ENCODE assay signal across 1 cellular context in genomic region chr20:2651772-2652723, GRCh38.
TF ChIP-seq lines count a peak whose summit lies in the region.

TSS of gene NOP56 (plus strand) at chr20:2652632. CDS start at chr20:2652661, 29 bp downstream.

TF ChIP-seq in K562, 482 proteins besides CTCF, POLR2A, EP300 and RAD21 (continued from another document and continues in another):
- no peak for TF ChIP-seq ZKSCAN3 (CRISPR knock-in tag; IDR thresholded peaks at IDR 0.05)
- no peak for TF ChIP-seq ATF1 (CRISPR knock-in tag; IDR thresholded peaks at IDR 0.05)
- no peak for TF ChIP-seq ATF1 (tag; IDR thresholded peaks at IDR 0.05)
- no peak for TF ChIP-seq ZNF507 (tag; conservative IDR thresholded peaks at IDR 0.05)
- no peak for TF ChIP-seq SREBF2 (CRISPR knock-in tag; IDR thresholded peaks at IDR 0.05)
- TF ChIP-seq, protein P1, sequence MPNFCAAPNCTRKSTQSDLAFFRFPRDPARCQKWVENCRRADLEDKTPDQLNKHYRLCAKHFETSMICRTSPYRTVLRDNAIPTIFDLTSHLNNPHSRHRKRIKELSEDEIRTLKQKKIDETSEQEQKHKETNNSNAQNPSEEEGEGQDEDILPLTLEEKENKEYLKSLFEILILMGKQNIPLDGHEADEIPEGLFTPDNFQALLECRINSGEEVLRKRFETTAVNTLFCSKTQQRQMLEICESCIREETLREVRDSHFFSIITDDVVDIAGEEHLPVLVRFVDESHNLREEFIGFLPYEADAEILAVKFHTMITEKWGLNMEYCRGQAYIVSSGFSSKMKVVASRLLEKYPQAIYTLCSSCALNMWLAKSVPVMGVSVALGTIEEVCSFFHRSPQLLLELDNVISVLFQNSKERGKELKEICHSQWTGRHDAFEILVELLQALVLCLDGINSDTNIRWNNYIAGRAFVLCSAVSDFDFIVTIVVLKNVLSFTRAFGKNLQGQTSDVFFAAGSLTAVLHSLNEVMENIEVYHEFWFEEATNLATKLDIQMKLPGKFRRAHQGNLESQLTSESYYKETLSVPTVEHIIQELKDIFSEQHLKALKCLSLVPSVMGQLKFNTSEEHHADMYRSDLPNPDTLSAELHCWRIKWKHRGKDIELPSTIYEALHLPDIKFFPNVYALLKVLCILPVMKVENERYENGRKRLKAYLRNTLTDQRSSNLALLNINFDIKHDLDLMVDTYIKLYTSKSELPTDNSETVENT (CRISPR knock-in tag; IDR thresholded peaks at IDR 0.05) = no peak
- no peak for TF ChIP-seq STAT5A (IDR thresholded peaks at IDR 0.05; ENCODE audit: borderline replicate concordance, low read length)
- peak; percentile 75 for TF ChIP-seq ETS1 (conservative IDR thresholded peaks at IDR 0.05; ENCODE audit: control insufficient read depth, low read depth, low read length)
- no peak for TF ChIP-seq THRAP3 (IDR thresholded peaks at IDR 0.05; ENCODE audit: borderline replicate concordance)
- TF ChIP-seq NRF1 (conservative IDR thresholded peaks at IDR 0.05 in 1 of 2, IDR thresholded peaks at IDR 0.05 in 1 of 2) = peak; percentile 89 to 90
- no peak for TF ChIP-seq TEAD2 (tag; IDR thresholded peaks at IDR 0.05)
- no peak for TF ChIP-seq SRSF9 (IDR thresholded peaks at IDR 0.05; ENCODE audit: borderline replicate concordance, low read depth, low read length)
- no peak for TF ChIP-seq ZNF696 (CRISPR knock-in tag; conservative IDR thresholded peaks at IDR 0.05)
- TF ChIP-seq SMAD3 (CRISPR knock-in tag; conservative IDR thresholded peaks at IDR 0.05) = no peak
- no peak for TF ChIP-seq HIVEP1 (CRISPR knock-in tag; IDR thresholded peaks at IDR 0.05)
- no peak for TF ChIP-seq SRSF7 (optimal IDR thresholded peaks at IDR 0.05; ENCODE audit: low read depth, low read length)
- no peak for TF ChIP-seq DIDO1 (tag; IDR thresholded peaks at IDR 0.05; ENCODE audit: low read depth)
- TF ChIP-seq FOS (IDR thresholded peaks at IDR 0.05; ENCODE audit: extremely low read depth, insufficient read length) = no peak
- TF ChIP-seq THAP7 (CRISPR knock-in tag; IDR thresholded peaks at IDR 0.05) = no peak
- TF ChIP-seq SPI1 (IDR thresholded peaks at IDR 0.05; ENCODE audit: borderline replicate concordance, low read depth, low read length) = no peak
- no peak for TF ChIP-seq CBX5 (IDR thresholded peaks at IDR 0.05; ENCODE audit: borderline replicate concordance, low read depth)
- TF ChIP-seq ZNF41 (CRISPR knock-in tag; conservative IDR thresholded peaks at IDR 0.05) = no peak
- TF ChIP-seq CEBPG (CRISPR knock-in tag; IDR thresholded peaks at IDR 0.05) = no peak
- TF ChIP-seq CEBPG (tag; conservative IDR thresholded peaks at IDR 0.05 in 1 of 2, IDR thresholded peaks at IDR 0.05 in 1 of 2) = no peak
- TF ChIP-seq CBFB (CRISPR knock-in tag; IDR thresholded peaks at IDR 0.05) = no peak
- TF ChIP-seq FOXP1 (CRISPR knock-in tag; IDR thresholded peaks at IDR 0.05) = no peak
- no peak for TF ChIP-seq ILK (tag; IDR thresholded peaks at IDR 0.05; ENCODE audit: borderline replicate concordance, low read depth)
- TF ChIP-seq, protein P2, sequence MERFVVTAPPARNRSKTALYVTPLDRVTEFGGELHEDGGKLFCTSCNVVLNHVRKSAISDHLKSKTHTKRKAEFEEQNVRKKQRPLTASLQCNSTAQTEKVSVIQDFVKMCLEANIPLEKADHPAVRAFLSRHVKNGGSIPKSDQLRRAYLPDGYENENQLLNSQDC (CRISPR knock-in tag; IDR thresholded peaks at IDR 0.05) = no peak
- no peak for TF ChIP-seq DACH1 (IDR thresholded peaks at IDR 0.05; ENCODE audit: partially characterized antibody)
- TF ChIP-seq KDM1A (IDR thresholded peaks at IDR 0.05) = no peak
- TF ChIP-seq RUNX1 (IDR thresholded peaks at IDR 0.05; ENCODE audit: low read depth) = no peak
- no peak for TF ChIP-seq MTF1 (CRISPR knock-in tag; IDR thresholded peaks at IDR 0.05; ENCODE audit: borderline replicate concordance)
- no peak for TF ChIP-seq CC2D1A (IDR thresholded peaks at IDR 0.05)
- TF ChIP-seq MAFG (tag; conservative IDR thresholded peaks at IDR 0.05) = no peak
- TF ChIP-seq, protein P3, sequence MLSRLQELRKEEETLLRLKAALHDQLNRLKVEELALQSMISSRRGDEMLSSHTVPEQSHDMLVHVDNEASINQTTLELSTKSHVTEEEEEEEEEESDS (CRISPR knock-in tag; IDR thresholded peaks at IDR 0.05) = no peak
- no peak for TF ChIP-seq SMAD2 (IDR thresholded peaks at IDR 0.05; ENCODE audit: low read depth, low read length)
- TF ChIP-seq WHSC1 (IDR thresholded peaks at IDR 0.05; ENCODE audit: low read length) = no peak
- no peak for TF ChIP-seq E2F8 (IDR thresholded peaks at IDR 0.05; ENCODE audit: low read depth, partially characterized antibody)
- TF ChIP-seq MBD2 (IDR thresholded peaks at IDR 0.05; ENCODE audit: borderline replicate concordance, low read depth) = peak; percentile 91
- TF ChIP-seq KAT7 (CRISPR knock-in tag; IDR thresholded peaks at IDR 0.05; ENCODE audit: borderline replicate concordance) = no peak
- no peak for TF ChIP-seq BACH1 (tag; IDR thresholded peaks at IDR 0.05)
- TF ChIP-seq NR2F6 (CRISPR knock-in tag; IDR thresholded peaks at IDR 0.05) = no peak
- TF ChIP-seq POU5F1 (IDR thresholded peaks at IDR 0.05; ENCODE audit: borderline replicate concordance, low read depth, low read length, partially characterized antibody) = no peak
- TF ChIP-seq, protein P4, sequence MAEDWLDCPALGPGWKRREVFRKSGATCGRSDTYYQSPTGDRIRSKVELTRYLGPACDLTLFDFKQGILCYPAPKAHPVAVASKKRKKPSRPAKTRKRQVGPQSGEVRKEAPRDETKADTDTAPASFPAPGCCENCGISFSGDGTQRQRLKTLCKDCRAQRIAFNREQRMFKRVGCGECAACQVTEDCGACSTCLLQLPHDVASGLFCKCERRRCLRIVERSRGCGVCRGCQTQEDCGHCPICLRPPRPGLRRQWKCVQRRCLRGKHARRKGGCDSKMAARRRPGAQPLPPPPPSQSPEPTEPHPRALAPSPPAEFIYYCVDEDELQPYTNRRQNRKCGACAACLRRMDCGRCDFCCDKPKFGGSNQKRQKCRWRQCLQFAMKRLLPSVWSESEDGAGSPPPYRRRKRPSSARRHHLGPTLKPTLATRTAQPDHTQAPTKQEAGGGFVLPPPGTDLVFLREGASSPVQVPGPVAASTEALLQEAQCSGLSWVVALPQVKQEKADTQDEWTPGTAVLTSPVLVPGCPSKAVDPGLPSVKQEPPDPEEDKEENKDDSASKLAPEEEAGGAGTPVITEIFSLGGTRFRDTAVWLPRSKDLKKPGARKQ (CRISPR knock-in tag; IDR thresholded peaks at IDR 0.05) = no peak
- TF ChIP-seq, protein P5, sequence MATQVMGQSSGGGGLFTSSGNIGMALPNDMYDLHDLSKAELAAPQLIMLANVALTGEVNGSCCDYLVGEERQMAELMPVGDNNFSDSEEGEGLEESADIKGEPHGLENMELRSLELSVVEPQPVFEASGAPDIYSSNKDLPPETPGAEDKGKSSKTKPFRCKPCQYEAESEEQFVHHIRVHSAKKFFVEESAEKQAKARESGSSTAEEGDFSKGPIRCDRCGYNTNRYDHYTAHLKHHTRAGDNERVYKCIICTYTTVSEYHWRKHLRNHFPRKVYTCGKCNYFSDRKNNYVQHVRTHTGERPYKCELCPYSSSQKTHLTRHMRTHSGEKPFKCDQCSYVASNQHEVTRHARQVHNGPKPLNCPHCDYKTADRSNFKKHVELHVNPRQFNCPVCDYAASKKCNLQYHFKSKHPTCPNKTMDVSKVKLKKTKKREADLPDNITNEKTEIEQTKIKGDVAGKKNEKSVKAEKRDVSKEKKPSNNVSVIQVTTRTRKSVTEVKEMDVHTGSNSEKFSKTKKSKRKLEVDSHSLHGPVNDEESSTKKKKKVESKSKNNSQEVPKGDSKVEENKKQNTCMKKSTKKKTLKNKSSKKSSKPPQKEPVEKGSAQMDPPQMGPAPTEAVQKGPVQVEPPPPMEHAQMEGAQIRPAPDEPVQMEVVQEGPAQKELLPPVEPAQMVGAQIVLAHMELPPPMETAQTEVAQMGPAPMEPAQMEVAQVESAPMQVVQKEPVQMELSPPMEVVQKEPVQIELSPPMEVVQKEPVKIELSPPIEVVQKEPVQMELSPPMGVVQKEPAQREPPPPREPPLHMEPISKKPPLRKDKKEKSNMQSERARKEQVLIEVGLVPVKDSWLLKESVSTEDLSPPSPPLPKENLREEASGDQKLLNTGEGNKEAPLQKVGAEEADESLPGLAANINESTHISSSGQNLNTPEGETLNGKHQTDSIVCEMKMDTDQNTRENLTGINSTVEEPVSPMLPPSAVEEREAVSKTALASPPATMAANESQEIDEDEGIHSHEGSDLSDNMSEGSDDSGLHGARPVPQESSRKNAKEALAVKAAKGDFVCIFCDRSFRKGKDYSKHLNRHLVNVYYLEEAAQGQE (CRISPR knock-in tag; IDR thresholded peaks at IDR 0.05; ENCODE audit: low read depth) = no peak
- no peak for TF ChIP-seq POLR2AphosphoS2 (IDR thresholded peaks at IDR 0.05; ENCODE audit: low read length)
- TF ChIP-seq PRMT5 (CRISPR knock-in tag; IDR thresholded peaks at IDR 0.05) = no peak
- no peak for TF ChIP-seq PTRF (tag; IDR thresholded peaks at IDR 0.05)
- no peak; the same call in 1 of the 2 replicates for TF ChIP-seq TGIF2 (CRISPR knock-in tag; IDR thresholded peaks at IDR 0.05)
- TF ChIP-seq FIP1L1 (IDR thresholded peaks at IDR 0.05; ENCODE audit: low read depth, low read length, poor library complexity, severe bottlenecking) = peak; percentile 67
- TF ChIP-seq, protein P6, sequence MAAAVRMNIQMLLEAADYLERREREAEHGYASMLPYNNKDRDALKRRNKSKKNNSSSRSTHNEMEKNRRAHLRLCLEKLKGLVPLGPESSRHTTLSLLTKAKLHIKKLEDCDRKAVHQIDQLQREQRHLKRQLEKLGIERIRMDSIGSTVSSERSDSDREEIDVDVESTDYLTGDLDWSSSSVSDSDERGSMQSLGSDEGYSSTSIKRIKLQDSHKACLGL (CRISPR knock-in tag; IDR thresholded peaks at IDR 0.05; ENCODE audit: borderline replicate concordance, poor library complexity, severe bottlenecking) = no peak
- TF ChIP-seq C11orf30 (IDR thresholded peaks at IDR 0.05; ENCODE audit: low read depth) = no peak
- no peak for TF ChIP-seq TBP (optimal IDR thresholded peaks at IDR 0.05; ENCODE audit: low read depth, low read length)
- no peak for TF ChIP-seq ZNF354B (CRISPR knock-in tag; IDR thresholded peaks at IDR 0.05)
- TF ChIP-seq, protein P7, sequence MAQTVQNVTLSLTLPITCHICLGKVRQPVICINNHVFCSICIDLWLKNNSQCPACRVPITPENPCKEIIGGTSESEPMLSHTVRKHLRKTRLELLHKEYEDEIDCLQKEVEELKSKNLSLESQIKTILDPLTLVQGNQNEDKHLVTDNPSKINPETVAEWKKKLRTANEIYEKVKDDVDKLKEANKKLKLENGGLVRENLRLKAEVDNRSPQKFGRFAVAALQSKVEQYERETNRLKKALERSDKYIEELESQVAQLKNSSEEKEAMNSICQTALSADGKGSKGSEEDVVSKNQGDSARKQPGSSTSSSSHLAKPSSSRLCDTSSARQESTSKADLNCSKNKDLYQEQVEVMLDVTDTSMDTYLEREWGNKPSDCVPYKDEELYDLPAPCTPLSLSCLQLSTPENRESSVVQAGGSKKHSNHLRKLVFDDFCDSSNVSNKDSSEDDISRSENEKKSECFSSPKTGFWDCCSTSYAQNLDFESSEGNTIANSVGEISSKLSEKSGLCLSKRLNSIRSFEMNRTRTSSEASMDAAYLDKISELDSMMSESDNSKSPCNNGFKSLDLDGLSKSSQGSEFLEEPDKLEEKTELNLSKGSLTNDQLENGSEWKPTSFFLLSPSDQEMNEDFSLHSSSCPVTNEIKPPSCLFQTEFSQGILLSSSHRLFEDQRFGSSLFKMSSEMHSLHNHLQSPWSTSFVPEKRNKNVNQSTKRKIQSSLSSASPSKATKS (CRISPR knock-in tag; IDR thresholded peaks at IDR 0.05) = no peak
